Comparison of ENCODE assay signal across 7 cellular contexts in genomic region chr1:56263908-56264307, GRCh38.
"Had no signal": no experiment of that assay in that cellular context is flagged by ENCODE, and none has a peak within 500 bp of the region (broad histone marks: within the 10 kb centered on the region; RNA-seq: fewer than 3 reads in every experiment).

No MANE protein-coding gene starts in this region.

- ATAC-seq: HepG2 had no signal

- H3K27ac ChIP-seq: HL-60, KMS-11 had no signal

- DNase-seq: IMR-90, KBM-7, KG1 had no signal

- FAIRE-seq: HepG2, HTR-8/SVneo had no signal

- H3K4me2 ChIP-seq: KMS-11 had no signal

- H3K9ac ChIP-seq: KMS-11 had no signal
